1 cellular context compared by ENCODE assay signal in the genomic region with DNA sequence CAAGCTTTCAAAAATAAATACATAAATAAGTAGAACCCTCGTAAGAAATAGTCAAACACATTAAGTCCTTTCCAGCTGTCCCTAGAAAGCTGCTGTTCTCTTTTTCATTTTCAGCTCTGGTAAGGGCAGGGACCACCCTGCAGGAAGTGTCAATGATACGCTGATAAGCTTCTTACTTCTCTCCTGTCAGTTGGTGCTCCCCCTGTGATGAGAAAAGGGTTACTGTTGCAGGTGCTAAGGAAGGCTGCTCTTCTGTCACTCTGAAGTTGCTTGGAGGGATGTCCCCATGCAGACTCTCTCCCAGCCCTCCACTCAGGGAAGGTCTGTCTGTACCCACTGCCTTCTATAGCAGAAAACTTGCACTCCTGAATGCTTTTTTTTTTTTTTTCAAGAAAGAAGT.
TF ChIP-seq lines count a peak whose summit lies in the region.

No MANE protein-coding gene starts in this region.

TF ChIP-seq in A549, 52 proteins besides CTCF, POLR2A, EP300 and RAD21 (continued from another document):
- no peak for TF ChIP-seq NPAS2 (CRISPR knock-in tag; IDR thresholded peaks at IDR 0.05; ENCODE audit: borderline replicate concordance)
- no peak for TF ChIP-seq NR3C1 (IDR thresholded peaks at IDR 0.05)
